8 cellular contexts compared by ENCODE assay signal in genomic region chr6:32838114-32838958, GRCh38. TPM values are rescaled to one million over a fixed set of nuclear protein-coding genes. Genes with fewer than 3 reads are reported as not detected.
DNase-seq lines count a peak whose midpoint lies in the region; TF ChIP-seq lines count a peak whose summit lies in the region.

TSS of gene TAP2 (minus strand) at chr6:32838739. CDS start at chr6:32838233, 506 bp downstream.

- TF ChIP-seq CTCF in H9 (conservative IDR thresholded peaks at IDR 0.05) (peak; percentile 98), neural crest cell (conservative IDR thresholded peaks at IDR 0.05) (peak; percentile 95), stomach (IDR thresholded peaks at IDR 0.05) (peak in 6 of 7 experiments; percentile 26 to 97 (median 93))

- H3K14ac ChIP-seq in H9 (ENCODE audit: insufficient read depth, low read length) = peak within 1 kb of the TSS; percentile 80

- no peaks in the 10 kb centered on the region for H3K27me3 ChIP-seq in H9 (ENCODE audit: insufficient read depth, low read length)
- H3K27me3 ChIP-seq in stomach = no peaks in the 10 kb centered on the region

- H4K8ac ChIP-seq in H9 (replicated peaks; ENCODE audit: insufficient read length, low read depth, low read length) = no peak within 1 kb of the TSS

- H2BK5ac ChIP-seq in H9 (ENCODE audit: insufficient read length, low read length) = no peak within 1 kb of the TSS

- no peak within 1 kb of the TSS for H3K56ac ChIP-seq in H9 (ENCODE audit: insufficient read length, low read depth, low read length)

- no peaks in the 10 kb centered on the region for H3K9me3 Mint-ChIP-seq in H9
- H3K9me3 Mint-ChIP-seq in neural crest cell = no peaks in the 10 kb centered on the region

- H4K91ac ChIP-seq in H9 (ENCODE audit: insufficient read length, low read depth, low read length) = no peak within 1 kb of the TSS

- H3K79me2 ChIP-seq in H9 (ENCODE audit: insufficient read depth, low read length) = no peaks in the 10 kb centered on the region

- H3K4me1 ChIP-seq in H9 (ENCODE audit: insufficient read depth, low read length) = peaks cover 4% of the 10 kb centered on the region; the same call in 1 of the 2 replicates
- peaks cover 21 to 45% (median 33%) of the 10 kb centered on the region in 4 donors for H3K4me1 ChIP-seq in stomach

- H3K9me3 ChIP-seq in H9 (ENCODE audit: control insufficient read depth, low read depth, low read length) (no peaks in the 10 kb centered on the region), stomach (no peaks in the 10 kb centered on the region)

- peak; percentile 93 for DNase-seq in GDM1 (lab: John Stamatoyannopoulos, UW)
- peak; percentile 92 for DNase-seq in H9
- peak; percentile 95 for DNase-seq in M059J (ENCODE audit: low read depth)
- peak; percentile 70 for DNase-seq in SHP77 treated with DMSO at 0.1 percent for 48 hours (lab: John Stamatoyannopoulos, UW)
- peak; percentile 99 for DNase-seq in activated effector memory CD4-positive, alpha-beta T cell treated with anti-CD3 and anti-CD28 coated beads, Interleukin-2, amount 50 U/mL, for 16 hours
- peak; percentile 84 for DNase-seq in fibroblast of the conjunctiva (ENCODE audit: low read depth)
- peak; percentile 98 for DNase-seq in neural crest cell (ENCODE audit: low read depth, low spot score)
- DNase-seq in stomach = peak; percentile 98

- H3K4me1 Mint-ChIP-seq in H9 (peaks cover 5 to 16% of the 10 kb centered on the region in 2 experiments), neural crest cell (peaks cover 12% of the 10 kb centered on the region)

- no peak within 1 kb of the TSS for H2BK20ac ChIP-seq in H9 (ENCODE audit: low read depth, low read length, poor library complexity, severe bottlenecking)

- intact Hi-C loops in stomach (cut with DNase I; ENCODE audit: low total_unique reads) = no loop called here

- peak within 1 kb of the TSS; percentile 62 for H3K18ac ChIP-seq in H9 (ENCODE audit: insufficient read length, low read depth, low read length)

- H4K20me1 ChIP-seq in H9 (ENCODE audit: control insufficient read depth, insufficient read depth, insufficient read length) = no peaks in the 10 kb centered on the region

- peak within 1 kb of the TSS; percentile 68 to 86 (median 76) for H3K4me3 ChIP-seq in stomach

- TF ChIP-seq POLR2A in stomach (IDR thresholded peaks at IDR 0.05) = no peak

- no peak within 1 kb of the TSS for H2BK120ac ChIP-seq in H9 (ENCODE audit: low read depth, low read length, poor library complexity, severe bottlenecking)

- no peak within 1 kb of the TSS for H2BK15ac ChIP-seq in H9 (ENCODE audit: low read depth, low read length)

- H3K23me2 ChIP-seq in H9 (ENCODE audit: insufficient read length, low read depth, low read length, poor library complexity, severe bottlenecking) = peaks cover 7% of the 10 kb centered on the region

- no CpG with 5 or more reads among the region's 57 CpGs for WGBS in H9 (ENCODE audit: extremely low coverage, insufficient read length, low lambda C conversion rate)
- WGBS in stomach, 5 donors = 0 to 1% (median 0%) methylated on average over 26 to 57 of the region's 57 CpGs

- no peak within 1 kb of the TSS for H4K5ac ChIP-seq in H9 (ENCODE audit: insufficient read length, low read depth, low read length)

- H3K27me3 Mint-ChIP-seq in H9 (ENCODE audit: low read depth) (peaks cover 18% of the 10 kb centered on the region), neural crest cell (ENCODE audit: low read depth) (peaks cover 30% of the 10 kb centered on the region)

- no peak within 1 kb of the TSS for H3K4ac ChIP-seq in H9 (ENCODE audit: low read depth, low read length)

- H3K27ac ChIP-seq in H9 (ENCODE audit: insufficient read length, low read depth, low read length) (no peak within 1 kb of the TSS), stomach (peak within 1 kb of the TSS; percentile 89 to 98 (median 96))

- no peak within 1 kb of the TSS; a peak in 1 of 7 replicates for H3K27ac Mint-ChIP-seq in H9
- no peak within 1 kb of the TSS for H3K27ac Mint-ChIP-seq in neural crest cell (ENCODE audit: unreplicated experiment)

- H3K4me2 ChIP-seq in H9 (ENCODE audit: insufficient read depth, insufficient read length, low read length) = peak within 1 kb of the TSS; percentile 50

- peaks cover 6 to 60% (median 48%) of the 10 kb centered on the region in 4 donors for H3K36me3 ChIP-seq in stomach

- no peak within 1 kb of the TSS for H3T11ph ChIP-seq in H9 (ENCODE audit: low read length)

- no peak within 1 kb of the TSS for H3K23ac ChIP-seq in H9 (ENCODE audit: insufficient read length, low read depth, low read length)

- H2BK12ac ChIP-seq in H9 (ENCODE audit: insufficient read length, low read depth, low read length) = no peak within 1 kb of the TSS

- H3K79me1 ChIP-seq in H9 (ENCODE audit: insufficient read depth, low read depth, low read length, poor library complexity, severe bottlenecking) = no peaks in the 10 kb centered on the region

- H2AFZ ChIP-seq in H9 (ENCODE audit: low read length) = no peak within 1 kb of the TSS

- H2AK5ac ChIP-seq in H9 (ENCODE audit: insufficient read length, low read length) = no peak within 1 kb of the TSS

- peak within 1 kb of the TSS; percentile 49 for H3K9ac ChIP-seq in H9 (ENCODE audit: extremely low read depth, insufficient read length, low read length)

- no peak for TF ChIP-seq EP300 in stomach (IDR thresholded peaks at IDR 0.05)

- H3K36me3 Mint-ChIP-seq in H9 (ENCODE audit: insufficient read depth in 1 of 3, low read depth in 3 of 3) (peaks cover 5 to 28% (median 10%) of the 10 kb centered on the region in 3 experiments; a peak in 6 of 7 replicates), neural crest cell (ENCODE audit: low read depth) (peaks cover 4% of the 10 kb centered on the region)

- H3K4me3 Mint-ChIP-seq in H9 = peak within 1 kb of the TSS; percentile 80 to 86
- peak within 1 kb of the TSS; percentile 95 for H3K4me3 Mint-ChIP-seq in neural crest cell

RNA-seq across cellular contexts. Expression of gene TAP2, which starts in this region (rescaled TPM):
- 16.3 and 20.3 TPM in 2 replicates for total RNA-seq in H9 (2021)
- total RNA-seq in M059J (2014; rRNA removed; shearing (Covaris generic)) = 45.6 and 67.8 TPM in 2 replicates
- total RNA-seq in neural crest cell = 18.0 and 18.2 TPM in 2 replicates
- 100 to 1,000 TPM in 1 of 5 donors, 10 to 100 TPM in 3, 1 to 10 TPM in 1; 3.8 to 449 (median 12.2) TPM for total RNA-seq in stomach
- 10 to 100 TPM in 1 of 3 donors, 1 to 10 TPM in 2; 1.2 to 24.6 (median 4.4) TPM for polyA plus RNA-seq in stomach
